Comparison of ENCODE assay signal across 7 cellular contexts in the genomic region with DNA sequence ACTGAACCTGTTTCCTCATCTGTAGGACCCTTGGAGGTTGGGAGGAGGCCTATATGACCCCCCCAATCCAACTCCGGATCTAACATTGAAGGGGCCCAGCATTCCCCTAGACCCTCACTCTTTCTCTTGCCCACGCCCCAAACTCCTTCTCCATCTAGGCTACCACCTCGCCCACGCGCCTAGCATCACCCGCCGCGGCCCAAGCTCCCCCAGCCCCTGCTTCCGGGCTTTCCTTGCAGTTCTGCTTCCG. TPM values are rescaled to one million over a fixed set of nuclear protein-coding genes. Genes with fewer than 3 reads are reported as not detected.
DNase-seq lines count a peak whose midpoint lies in the region; TF ChIP-seq lines count a peak whose summit lies in the region.

No MANE protein-coding gene starts in this region.

- CTCF ChIA-PET in MCF 10A (lab: Yijun Ruan, JAX): interaction anchor here (0.6 to 2.2 kb wide), 11 partner anchors 9 to 1042 kb away, joined by 3 to 11 read pairs (median 4); partner anchors contain the start of genes COX14 and SMARCD1

- no peaks in the 10 kb centered on the region for H3K27me3 Mint-ChIP-seq in MCF 10A (ENCODE audit: insufficient read depth, unreplicated experiment)
- H3K27me3 Mint-ChIP-seq in stimulated activated naive CD8-positive, alpha-beta T cell treated with anti-CD3 and anti-CD28 coated beads, Interleukin-15, Interleukin-2, amounts not matched to agents 100 ng/mL and 50 ng/mL, for 24 hours: no peaks in the 10 kb centered on the region

- H3K4me1 Mint-ChIP-seq in MCF 10A (ENCODE audit: insufficient read depth, unreplicated experiment): peaks cover 12% of the 10 kb centered on the region
- peaks cover 38% of the 10 kb centered on the region for H3K4me1 Mint-ChIP-seq in stimulated activated naive CD8-positive, alpha-beta T cell treated with anti-CD3 and anti-CD28 coated beads, Interleukin-15, Interleukin-2, amounts not matched to agents 100 ng/mL and 50 ng/mL, for 24 hours (ENCODE audit: low read depth)

- H3K27me3 ChIP-seq in H7 (ENCODE audit: control insufficient read depth, insufficient read depth, low read length) (no peaks in the 10 kb centered on the region), Peyer's patch (no peaks in the 10 kb centered on the region), mononuclear cell (ENCODE audit: insufficient read depth, low read length) (no peaks in the 10 kb centered on the region)

- peak overlapping the region; percentile 79 for H3K27ac Mint-ChIP-seq in MCF 10A (ENCODE audit: low read depth, unreplicated experiment)
- peak overlapping the region; percentile 91 for H3K27ac Mint-ChIP-seq in stimulated activated naive CD8-positive, alpha-beta T cell treated with anti-CD3 and anti-CD28 coated beads, Interleukin-15, Interleukin-2, amounts not matched to agents 100 ng/mL and 50 ng/mL, for 24 hours

- intact Hi-C loops in MCF 10A (cut with micrococcal nuclease): loop anchor here (2.0 kb wide), 1 partner anchor 54 kb away; the partner anchor contains the start of gene COX14

- TF ChIP-seq CTCF in Peyer's patch (IDR thresholded peaks at IDR 0.05) (no peak), MCF 10A (IDR thresholded peaks at IDR 0.05; ENCODE audit: unreplicated experiment) (no peak)

- H3K36me3 ChIP-seq in H7 (replicated peaks; ENCODE audit: control insufficient read depth, insufficient read depth, low read length) (no peaks in the 10 kb centered on the region), Peyer's patch (no peaks in the 10 kb centered on the region)

- no peaks in the 10 kb centered on the region for H3K9me3 ChIP-seq in Peyer's patch
- H3K9me3 ChIP-seq in mononuclear cell (ENCODE audit: low read depth, low read length): no peaks in the 10 kb centered on the region

- peak overlapping the region; percentile 72 to 91 (median 90) for H3K27ac ChIP-seq in Peyer's patch

- H3K4me3 Mint-ChIP-seq in MCF 10A (ENCODE audit: unreplicated experiment): peak overlapping the region; percentile 79
- H3K4me3 Mint-ChIP-seq in stimulated activated naive CD8-positive, alpha-beta T cell treated with anti-CD3 and anti-CD28 coated beads, Interleukin-15, Interleukin-2, amounts not matched to agents 100 ng/mL and 50 ng/mL, for 24 hours: peak overlapping the region; percentile 92

- BruUV-seq in MCF 10A (replicated peaks; lab: Mats Ljungman, UMichigan): no TSS peak

- POLR2A ChIA-PET in MCF 10A (lab: Yijun Ruan, JAX): interaction anchor here (0.5 to 3.0 kb wide), 19 partner anchors 8 to 1036 kb away, joined by 3 to 56 read pairs (median 4); partner anchors contain the start of genes COX14, LIMA1, SMARCD1 and TUBA1B

- no peak for TF ChIP-seq POLR2A in Peyer's patch (IDR thresholded peaks at IDR 0.05)

- no peak for DNase-seq in H7
- peak in 1 of 3 donors; percentile 44 for DNase-seq in Peyer's patch
- peak; percentile 22 for DNase-seq in MCF 10A (ENCODE audit: unreplicated experiment)
- DNase-seq in cerebellar nuclear complex (lab: John Stamatoyannopoulos, UW): no peak
- DNase-seq in GM03348 (ENCODE audit: low spot score): no peak

- H3K4me1 ChIP-seq in Peyer's patch: peaks cover 0 to 20% (median 0%) of the 10 kb centered on the region in 4 donors
- H3K4me1 ChIP-seq in mononuclear cell (ENCODE audit: insufficient read depth, low read length): peaks cover 32% of the 10 kb centered on the region

- H3K4me3 ChIP-seq in H7 (ENCODE audit: insufficient read depth, low read depth, low read length): peak overlapping the region; percentile 92
- peak overlapping the region; percentile 60 to 94 (median 85) for H3K4me3 ChIP-seq in Peyer's patch
- peak overlapping the region; percentile 90 for H3K4me3 ChIP-seq in mononuclear cell (ENCODE audit: low read length)

- no peaks in the 10 kb centered on the region for H3K9me3 Mint-ChIP-seq in MCF 10A (ENCODE audit: unreplicated experiment)
- no peaks in the 10 kb centered on the region for H3K9me3 Mint-ChIP-seq in stimulated activated naive CD8-positive, alpha-beta T cell treated with anti-CD3 and anti-CD28 coated beads, Interleukin-15, Interleukin-2, amounts not matched to agents 100 ng/mL and 50 ng/mL, for 24 hours

- H3K36me3 Mint-ChIP-seq in MCF 10A (ENCODE audit: insufficient read depth, unreplicated experiment): no peaks in the 10 kb centered on the region
- peaks cover 9% of the 10 kb centered on the region for H3K36me3 Mint-ChIP-seq in stimulated activated naive CD8-positive, alpha-beta T cell treated with anti-CD3 and anti-CD28 coated beads, Interleukin-15, Interleukin-2, amounts not matched to agents 100 ng/mL and 50 ng/mL, for 24 hours (ENCODE audit: low read depth)

RNA-seq across cellular contexts. Expression of gene CERS5, which starts 0.5 kb away (rescaled TPM):
- total RNA-seq in H7 (2014; rRNA removed; shearing (Covaris generic)): 23.9 and 24.6 TPM in 2 replicates
- total RNA-seq in Peyer's patch (10 to 100 TPM; 15.2 to 84.2 (median 23.2) TPM), MCF 10A (2022) (56.8 and 58.1 TPM in 2 replicates), mononuclear cell (30.3 TPM)

RNA-seq across cellular contexts. Expression of gene COX14, which starts 54.7 kb away (rescaled TPM):
- total RNA-seq in H7 (2014; rRNA removed; shearing (Covaris generic)): 33.4 and 38.3 TPM in 2 replicates
- total RNA-seq in Peyer's patch (100 to 1,000 TPM in 1 of 4 donors, 10 to 100 TPM in 3; 75.3 to 115 (median 86.4) TPM), MCF 10A (2022) (43.6 and 45.2 TPM in 2 replicates), mononuclear cell (34.3 TPM)
